ENCODE assay signal across 8 cellular contexts in the genomic region with DNA sequence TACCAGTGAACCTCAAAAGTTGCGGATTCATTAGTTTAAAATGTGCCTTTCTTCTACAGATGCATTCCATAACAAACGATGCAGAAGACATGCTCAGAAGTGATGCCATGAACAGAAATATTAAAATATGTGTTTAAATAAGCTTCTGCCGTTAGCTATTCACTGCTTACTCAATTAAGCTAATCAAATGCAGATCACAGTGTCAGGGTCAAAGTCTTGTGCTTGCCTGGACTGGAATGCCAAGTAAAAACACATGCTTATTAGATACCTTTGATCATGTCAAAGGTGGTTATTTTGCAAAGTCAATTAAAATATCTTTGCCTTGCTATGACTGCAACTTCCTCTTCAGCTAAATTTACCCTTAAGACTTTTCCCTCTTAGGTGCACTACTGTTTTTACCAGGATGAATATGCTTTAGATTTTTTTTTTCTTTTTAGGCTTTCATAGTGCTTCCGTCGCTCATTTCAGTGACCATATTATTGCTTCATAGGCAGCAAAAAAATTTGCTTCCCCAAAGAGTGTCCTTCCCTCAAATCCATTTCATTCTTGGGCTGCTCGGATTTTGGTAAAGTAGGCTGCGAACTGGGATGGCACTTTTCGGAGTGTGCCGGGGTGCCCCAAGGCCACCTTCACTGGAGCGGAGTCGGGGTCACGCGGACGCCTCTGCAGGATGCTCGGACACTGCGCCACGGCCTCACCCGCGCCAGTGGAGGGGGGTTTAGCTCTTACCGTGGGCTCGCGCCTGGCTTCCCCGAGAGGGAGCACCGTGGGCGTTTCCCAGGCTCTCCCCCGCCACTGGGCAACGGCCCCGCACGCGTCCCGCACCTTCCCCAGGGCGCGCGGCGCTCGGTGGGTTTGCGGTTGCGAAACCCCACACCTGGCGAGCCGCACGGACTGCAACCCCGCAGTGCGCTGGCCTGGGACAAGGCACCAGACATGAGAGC. TPM values are rescaled to one million over a fixed set of nuclear protein-coding genes. Genes with fewer than 3 reads are reported as not detected.
A peak's percentile ranks its signal among the peaks of the same experiment; 100 is the strongest.
DNase-seq lines count a peak whose midpoint lies in the region; ATAC-seq and TF ChIP-seq lines count a peak whose summit lies in the region.

No MANE protein-coding gene starts in this region.

- H3K4me3 Mint-ChIP-seq in activated T-cell treated with anti-CD3 and anti-CD28 coated beads, Interleukin-2, amount 50 U/mL, for 72 hours: peak overlapping the region; percentile 88 to 95

- peak; percentile 43 to 61 for ATAC-seq in activated T-cell treated with anti-CD3 and anti-CD28 coated beads, Interleukin-2, amount 50 U/mL, for 72 hours (replicated peaks in 1 of 2)
- peak; percentile 73 for ATAC-seq in Right ventricle myocardium superior (ENCODE audit: poor library complexity)
- no peak for ATAC-seq in HG03378 (IDR thresholded peaks at IDR 0.05; ENCODE audit: unreplicated experiment)
- no peak for ATAC-seq in HG03520 (IDR thresholded peaks at IDR 0.05; ENCODE audit: unreplicated experiment)

- TF ChIP-seq RAD21 in Ishikawa (IDR thresholded peaks at IDR 0.05; ENCODE audit: low read depth): no peak

- intact Hi-C loops in Right ventricle myocardium superior (cut with DNase I): no loop called here

- TF ChIP-seq EP300 in Ishikawa (IDR thresholded peaks at IDR 0.05; ENCODE audit: borderline replicate concordance): no peak

- H3K4me1 Mint-ChIP-seq in activated T-cell treated with anti-CD3 and anti-CD28 coated beads, Interleukin-2, amount 50 U/mL, for 72 hours (ENCODE audit: low read depth): peaks cover 29% of the 10 kb centered on the region

- peak; percentile 70 for DNase-seq in activated effector memory CD4-positive, alpha-beta T cell treated with anti-CD3 and anti-CD28 coated beads, Interleukin-2, amount 50 U/mL, for 16 hours
- DNase-seq in activated effector memory CD4-positive, alpha-beta T cell treated with Interleukin-2 at 50 U/mL for 16 hours: no peak
- peak in 1 of 2 donors; percentile 33 for DNase-seq in activated T-cell treated with anti-CD3 and anti-CD28 coated beads, Interleukin-2, amount 50 U/mL, for 72 hours
- DNase-seq in Right ventricle myocardium superior (peak; percentile 70), pons (ENCODE audit: low spot score) (peak; percentile 19)

- H3K36me3 Mint-ChIP-seq in activated T-cell treated with anti-CD3 and anti-CD28 coated beads, Interleukin-2, amount 50 U/mL, for 72 hours (ENCODE audit: insufficient read depth in 2 of 2): peaks cover 0 to 3% of the 10 kb centered on the region in 2 donors

- no peaks in the 10 kb centered on the region for H3K27me3 Mint-ChIP-seq in activated T-cell treated with anti-CD3 and anti-CD28 coated beads, Interleukin-2, amount 50 U/mL, for 72 hours (ENCODE audit: low read depth)

- H3K27ac Mint-ChIP-seq in activated T-cell treated with anti-CD3 and anti-CD28 coated beads, Interleukin-2, amount 50 U/mL, for 72 hours: no peak overlapping the region

- no peaks in the 10 kb centered on the region for H3K9me3 Mint-ChIP-seq in activated T-cell treated with anti-CD3 and anti-CD28 coated beads, Interleukin-2, amount 50 U/mL, for 72 hours

TF ChIP-seq in Ishikawa, 13 proteins besides CTCF, POLR2A, EP300 and RAD21:
- peak; percentile 81 for TF ChIP-seq CEBPB (IDR thresholded peaks at IDR 0.05)
- TF ChIP-seq ZBTB7A (IDR thresholded peaks at IDR 0.05; ENCODE audit: low read depth): 0 out of 2 replicates have a peak, but pooled peaks have one; percentile 47
- no peak for TF ChIP-seq TEAD4 (IDR thresholded peaks at IDR 0.05)
TF ChIP-seq in Ishikawa: peak in this region for 2.

RNA-seq across cellular contexts. Expression of gene ASB13, which starts 0.7 kb away (rescaled TPM):
- total RNA-seq in activated T-cell treated with anti-CD3 and anti-CD28 coated beads, Interleukin-2, amount 50 U/mL, for 72 hours: 1 to 10 TPM; 7.0 to 7.8 TPM
- total RNA-seq in Right ventricle myocardium superior: 15.2 TPM

RNA-seq across cellular contexts. Expression of gene TASOR2, which starts 19.0 kb away (rescaled TPM):
- 10 to 100 TPM; 40.5 to 47.7 TPM for total RNA-seq in activated T-cell treated with anti-CD3 and anti-CD28 coated beads, Interleukin-2, amount 50 U/mL, for 72 hours
- 35.8 TPM for total RNA-seq in Right ventricle myocardium superior

Comparison
In these comparisons a context has a peak if more than half of its experiments do, and no peak if none do; other contexts are left out.
1. ATAC-seq: peak in activated T-cell treated with anti-CD3 and anti-CD28 coated beads, Interleukin-2, amount 50 U/mL, for 72 hours (2 of 2) and Right ventricle myocardium superior (single experiment); none in HG03378 (single experiment) and HG03520 (single experiment).